Comparison of ENCODE assay signal across 13 cellular contexts in the genomic region with DNA sequence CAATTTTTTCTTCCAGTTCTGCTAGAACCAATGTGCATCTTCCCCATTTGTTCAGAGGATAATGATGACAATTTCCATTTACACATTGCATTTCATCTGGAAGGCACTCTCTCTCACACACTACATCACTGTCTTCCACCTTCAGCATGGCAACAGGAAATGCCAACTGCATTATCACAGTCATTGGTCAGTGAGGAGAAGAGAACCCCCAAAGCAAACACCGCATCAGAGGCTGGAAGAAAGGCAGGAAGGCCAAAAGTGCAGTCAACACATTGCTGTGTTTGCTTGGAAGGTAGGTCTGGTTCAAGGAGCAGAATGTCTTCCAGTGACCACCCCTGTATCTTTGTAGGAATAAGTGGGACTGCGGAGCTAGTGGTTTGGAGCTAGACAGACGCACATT.
DNase-seq lines count a peak whose midpoint lies in the region; ATAC-seq and TF ChIP-seq lines count a peak whose summit lies in the region.
"Had no signal": no experiment of that assay in that cellular context is flagged by ENCODE, and none has a peak within 500 bp of the region (broad histone marks: within the 10 kb centered on the region; RNA-seq: fewer than 3 reads in every experiment).

No MANE protein-coding gene starts in this region.

- DNase-seq in DMS53 (lab: John Stamatoyannopoulos, UW) (peak; percentile 41), IMR-90 (peak; percentile 21), astrocyte of the hippocampus (ENCODE audit: low read depth, low spot score) (peak; percentile 18), kidney tubule cell (ENCODE audit: low spot score) (peak; percentile 77), right cardiac atrium (no peak), NCI-H146 treated with DMSO at 0.1 percent for 48 hours (lab: John Stamatoyannopoulos, UW; ENCODE audit: unreplicated experiment) (no peak)
- DNase-seq in effector CD8-positive, alpha-beta T cell (lab: John Stamatoyannopoulos, UW), result no peak
- DNase-seq: cortex of kidney; NCI-H2171; stimulated activated CD4-positive, alpha-beta T cell treated with anti-CD3 and anti-CD28 coated beads, Interleukin-4, amount 100 ng/mL, for 1 hour had no signal

- no peaks in the 10 kb centered on the region for H3K79me1 ChIP-seq in IMR-90 (ENCODE audit: low read depth in 1 of 2, low read length in 2 of 2)

- BruUV-seq in IMR-90 (replicated peaks; lab: Mats Ljungman, UMichigan), result no TSS peak

- H3K4me2 ChIP-seq in IMR-90 (ENCODE audit: low read depth, low read length), result no peak overlapping the region
- H3K4me2 ChIP-seq: BLaER1 had no signal

- peak overlapping the region; percentile 64 for H2BK20ac ChIP-seq in IMR-90 (ENCODE audit: low read depth, low read length)

- H4K91ac ChIP-seq in IMR-90 (ENCODE audit: insufficient read depth, low read depth, low read length), result no peak overlapping the region

- in situ Hi-C loops in IMR-90 (cut with MboI; ENCODE audit: low sequenced_read_pairs), result no loop called here

- ATAC-seq in IMR-90 (ENCODE audit: low read depth) (0 out of 2 replicates have a peak, but pooled peaks have one; percentile 51), right cardiac atrium (no peak), GM18867 (IDR thresholded peaks at IDR 0.05; ENCODE audit: unreplicated experiment) (no peak)
- ATAC-seq: left lobe of liver had no signal

- no peak for TF ChIP-seq RAD21 in IMR-90 (IDR thresholded peaks at IDR 0.05; ENCODE audit: low read length)

- no peak overlapping the region for H3K9ac ChIP-seq in IMR-90 (ENCODE audit: low read depth, low read length)
- H3K9ac ChIP-seq: BLaER1 had no signal

- H3K27me3 ChIP-seq in IMR-90 (ENCODE audit: control insufficient read depth, insufficient read depth, low read length), result no peaks in the 10 kb centered on the region
- no peaks in the 10 kb centered on the region for H3K27me3 ChIP-seq in right cardiac atrium (ENCODE audit: control insufficient read depth, insufficient read depth)
- H3K27me3 ChIP-seq: BLaER1 had no signal

- H3K23ac ChIP-seq in IMR-90 (ENCODE audit: low read depth, low read length), result peak overlapping the region; percentile 10; the same call in 1 of the 2 replicates

- no peaks in the 10 kb centered on the region for H3K36me3 ChIP-seq in IMR-90 (ENCODE audit: control insufficient read depth, insufficient read depth, low read length)
- H3K36me3 ChIP-seq: BLaER1 had no signal

- peak overlapping the region; percentile 68 for H3K4ac ChIP-seq in IMR-90 (ENCODE audit: low read depth, low read length)

- H3K4me1 ChIP-seq in IMR-90 (ENCODE audit: control insufficient read depth, insufficient read depth, low read length) (peaks cover 15% of the 10 kb centered on the region), right cardiac atrium (ENCODE audit: control insufficient read depth, insufficient read depth, low read length) (no peaks in the 10 kb centered on the region)
- H3K4me1 ChIP-seq: BLaER1 had no signal

- TF ChIP-seq POLR2A in IMR-90 (IDR thresholded peaks at IDR 0.05; ENCODE audit: low read depth, low read length), result no peak

- peak overlapping the region; percentile 51 for H3K18ac ChIP-seq in IMR-90 (ENCODE audit: low read depth, low read length)

- no peak overlapping the region for H3K27ac ChIP-seq in IMR-90 (ENCODE audit: insufficient read depth, low read length)
- H3K27ac ChIP-seq in right cardiac atrium (ENCODE audit: low read length), result no peak overlapping the region
- H3K27ac ChIP-seq: BLaER1 had no signal

- H2BK5ac ChIP-seq in IMR-90 (ENCODE audit: low read depth, low read length, poor library complexity, severe bottlenecking), result no peak overlapping the region

- intact Hi-C loops in IMR-90 (cut with micrococcal nuclease) (loop anchor here (5.0 kb wide), 1 partner anchor 174 kb away; no protein-coding TSS in a partner anchor), right cardiac atrium (cut with DNase I) (loop anchor here in 3 of 4 donors (5.0 to 10.0 kb wide), 3 partner anchors 146 to 599 kb away; no protein-coding TSS in a partner anchor)

- H4K5ac ChIP-seq in IMR-90 (ENCODE audit: low read depth, low read length), result no peak overlapping the region

- H3K9me3 ChIP-seq in IMR-90 (ENCODE audit: control insufficient read depth, insufficient read depth, low read length), result no peaks in the 10 kb centered on the region
- H3K9me3 ChIP-seq in right cardiac atrium (ENCODE audit: control insufficient read depth, low read length), result no peaks in the 10 kb centered on the region

- peak overlapping the region in 1 of 2 experiments; percentile 24; a peak in 1 of 4 replicates for H4K8ac ChIP-seq in IMR-90 (ENCODE audit: low read depth in 2 of 2, low read length in 2 of 2)

- H2AK5ac ChIP-seq in IMR-90 (ENCODE audit: low read depth, low read length), result peak overlapping the region; percentile 56; the same call in 1 of the 2 replicates

- H2BK15ac ChIP-seq in IMR-90 (ENCODE audit: low read depth, low read length), result 0 out of 3 replicates have a peak overlapping the region, but pooled peaks have one; percentile 34

- peaks cover 11% of the 10 kb centered on the region for H3K9me1 ChIP-seq in IMR-90 (ENCODE audit: insufficient read depth, low read length)

- H2BK120ac ChIP-seq in IMR-90 (ENCODE audit: low read depth, low read length), result peak overlapping the region; percentile 4; the same call in 1 of the 2 replicates

- dilution Hi-C loops in IMR-90 (cut with HindIII; ENCODE audit: low sequenced_read_pairs, unreplicated experiment), result no loop called here

- POLR2A ChIA-PET in IMR-90 (lab: Charles Lee; ENCODE audit: unreplicated experiment), result no interaction called here

- WGBS in IMR-90 (ENCODE audit: extremely low coverage in 2 of 2, insufficient read length in 1 of 2), 2 experiments, result no CpG with 5 or more reads among the region's 3 CpGs
- WGBS in right cardiac atrium, result 76% methylated on average over 3 of the region's 3 CpGs

- no peaks in the 10 kb centered on the region for H4K20me1 ChIP-seq in IMR-90 (ENCODE audit: insufficient read depth, low read length)
- H4K20me1 ChIP-seq: BLaER1 had no signal

- H3K56ac ChIP-seq in IMR-90 (ENCODE audit: extremely low read depth, insufficient read depth, low read length), result no peak overlapping the region

- TF ChIP-seq CTCF in IMR-90 (conservative IDR thresholded peaks at IDR 0.05; ENCODE audit: low read depth, low read length), result no peak

- CTCF ChIA-PET in IMR-90 (lab: Yijun Ruan, JAX), result interaction anchor here (0.9 kb wide), 1 partner anchor 335 kb away, joined by 3 read pairs; no protein-coding TSS in a partner anchor

- H2AFZ ChIP-seq in IMR-90 (replicated peaks; ENCODE audit: low read length, poor library complexity), result peak overlapping the region; percentile 57

- H3K14ac ChIP-seq in IMR-90 (replicated peaks; ENCODE audit: low read depth, low read length), result peak overlapping the region; percentile 81; the same call in 1 of the 2 replicates

- H3K4me3 ChIP-seq in IMR-90 (ENCODE audit: insufficient read depth, low read depth, low read length) (no peak overlapping the region), right cardiac atrium (ENCODE audit: low read length) (no peak overlapping the region)
- H3K4me3 ChIP-seq: BLaER1 had no signal

- no peak overlapping the region for H2AK9ac ChIP-seq in IMR-90 (replicated peaks; ENCODE audit: low read depth, low read length, poor library complexity)

TF ChIP-seq in IMR-90, 13 proteins besides CTCF, POLR2A, EP300 and RAD21:
- TF ChIP-seq RFX5 (IDR thresholded peaks at IDR 0.05; ENCODE audit: low read depth, low read length) (peak; percentile 85), CEBPB (IDR thresholded peaks at IDR 0.05; ENCODE audit: low read depth, low read length) (no peak)

Comparison
In these comparisons a context has a peak if more than half of its experiments do, and no peak if none do; other contexts are left out.
1. DNase-seq: peak in DMS53 (single experiment), IMR-90 (single experiment), astrocyte of the hippocampus (single experiment) and kidney tubule cell (single experiment); none in right cardiac atrium (0 of 3), NCI-H146 treated with DMSO at 0.1 percent for 48 hours (single experiment) and effector CD8-positive, alpha-beta T cell (single experiment).